Comparison of ENCODE assay signal across 1 cellular context in the genomic region with DNA sequence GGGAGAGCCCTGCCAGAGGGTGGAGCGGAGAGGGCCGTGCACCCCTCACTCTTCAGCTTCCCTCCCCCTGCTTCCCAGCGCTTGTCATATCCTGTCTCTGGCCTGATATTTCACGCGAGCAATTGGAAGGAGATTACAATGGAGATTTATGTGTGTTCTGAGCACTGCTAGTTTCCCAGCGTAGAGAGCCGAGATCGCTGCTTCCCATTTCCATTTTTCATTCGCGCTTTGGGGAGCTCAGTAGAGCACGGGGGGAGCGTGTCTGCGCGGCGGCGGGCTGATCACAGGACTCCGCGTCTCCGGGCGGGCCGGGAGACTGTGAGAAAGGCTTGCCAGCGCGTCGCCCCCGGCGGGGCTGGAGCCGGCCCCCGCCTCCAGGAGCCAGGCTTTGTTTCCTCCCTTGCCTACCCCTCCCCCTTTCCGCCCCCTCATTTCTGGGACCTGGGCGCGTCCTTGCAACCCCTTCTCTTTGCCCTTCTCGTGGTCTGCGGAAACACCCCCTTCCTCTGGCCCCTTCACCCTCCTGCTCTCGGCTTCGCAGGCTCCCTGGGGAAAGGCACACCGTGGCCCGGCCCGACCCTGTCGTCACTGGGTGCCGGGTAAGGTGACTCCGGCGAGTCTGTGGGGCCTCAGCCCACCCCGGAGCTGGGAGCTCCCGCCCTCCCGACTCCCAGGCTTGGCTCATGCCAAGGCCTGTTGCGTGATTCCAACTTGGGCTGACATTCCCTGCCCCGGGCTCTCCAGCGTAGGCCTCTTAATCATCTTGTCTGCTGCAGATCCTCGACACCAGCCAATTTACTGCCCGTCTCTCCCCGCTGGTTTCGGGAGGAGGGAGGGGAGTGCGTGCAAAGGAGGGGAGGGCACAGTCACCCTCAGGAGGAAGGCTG.
TF ChIP-seq lines count a peak whose summit lies in the region.

No MANE protein-coding gene starts in this region.

TF ChIP-seq in endothelial cell of umbilical vein, 7 proteins besides CTCF, POLR2A, EP300 and RAD21:
- no peak for TF ChIP-seq POLR2AphosphoS5 (IDR thresholded peaks at IDR 0.05; ENCODE audit: insufficient read depth, low read depth, low read length)
- TF ChIP-seq EZH2 (IDR thresholded peaks at IDR 0.05; ENCODE audit: borderline replicate concordance, low read depth, low read length, severe bottlenecking): peak; percentile 78
- TF ChIP-seq, protein P1, sequence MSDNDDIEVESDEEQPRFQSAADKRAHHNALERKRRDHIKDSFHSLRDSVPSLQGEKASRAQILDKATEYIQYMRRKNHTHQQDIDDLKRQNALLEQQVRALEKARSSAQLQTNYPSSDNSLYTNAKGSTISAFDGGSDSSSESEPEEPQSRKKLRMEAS (IDR thresholded peaks at IDR 0.05; ENCODE audit: insufficient read depth, insufficient read length): no peak
- TF ChIP-seq JUN (IDR thresholded peaks at IDR 0.05; ENCODE audit: borderline replicate concordance, insufficient read depth, insufficient read length, low read depth): no peak
- no peak for TF ChIP-seq GATA2 (IDR thresholded peaks at IDR 0.05; ENCODE audit: insufficient read depth, insufficient read length, low read depth, low read length)
